ENCODE assay signal across 9 cellular contexts in the genomic region with DNA sequence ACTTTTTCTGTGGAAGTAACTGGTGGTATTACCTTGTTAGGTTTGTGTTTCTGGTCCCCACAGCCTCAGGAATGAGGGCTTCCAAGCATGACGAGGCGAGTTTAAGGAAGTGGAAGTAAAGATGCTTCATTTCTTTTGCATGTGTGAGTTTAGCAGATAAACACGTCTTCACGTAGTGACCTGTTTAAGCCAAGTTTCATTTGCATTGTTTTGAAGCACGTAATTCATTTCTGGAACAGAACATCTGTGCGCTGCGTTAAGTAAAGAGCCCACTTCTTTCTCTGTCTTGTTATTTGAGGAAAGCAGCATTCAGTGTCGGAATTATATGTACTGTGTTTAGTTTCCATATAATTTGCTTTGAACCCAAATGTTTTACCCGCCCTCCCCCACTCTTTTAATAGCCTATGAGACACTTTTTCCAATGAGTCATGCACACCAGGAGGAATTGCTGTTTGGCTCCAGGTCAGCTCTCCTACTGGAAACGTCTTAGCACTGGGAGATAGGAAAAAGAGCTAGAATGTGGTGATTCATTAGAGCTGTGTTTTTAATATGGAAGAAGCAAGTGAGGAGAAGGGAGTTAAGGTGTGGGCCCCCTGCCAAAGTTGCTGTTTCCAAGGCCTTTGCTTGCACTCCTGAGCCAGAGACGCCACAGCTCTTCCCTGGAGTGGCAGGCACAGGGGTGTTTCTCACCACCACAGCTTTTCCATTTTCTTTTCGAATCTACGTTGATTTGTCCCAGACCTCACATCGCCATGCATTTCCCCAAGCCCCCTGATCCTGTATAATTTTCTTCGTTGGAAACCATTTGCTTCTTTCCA. TPM values are rescaled to one million over a fixed set of nuclear protein-coding genes. Genes with fewer than 3 reads are reported as not detected.
A peak's percentile ranks its signal among the peaks of the same experiment; 100 is the strongest.
DNase-seq lines count a peak whose midpoint lies in the region; ATAC-seq and TF ChIP-seq lines count a peak whose summit lies in the region.
"Had no signal": no experiment of that assay in that cellular context is flagged by ENCODE, and none has a peak within 500 bp of the region (broad histone marks: within the 10 kb centered on the region; RNA-seq: fewer than 3 reads in every experiment).

No MANE protein-coding gene starts in this region.

- POLR2A ChIA-PET in BJ (lab: Charles Lee) (interaction anchor here (0.9 kb wide), 2 partner anchors 9 to 66 kb away, joined by 5 to 7 read pairs; partner anchors contain the start of gene PLEKHA1), HEK293T (lab: Yijun Ruan, JAX) (interaction anchor here (0.9 kb wide), 1 partner anchor 32 kb away, joined by 3 read pairs; no protein-coding TSS in a partner anchor)
- POLR2A ChIA-PET in activated CD4-positive, alpha-beta T cell treated with anti-CD3 and anti-CD28 coated beads, Interleukin-2, amount 10 ng/mL, durations not matched to agents 7 days and 5 days (lab: Charles Lee) = no interaction called here

- no peaks in the 10 kb centered on the region for H3K36me3 ChIP-seq in BJ (ENCODE audit: control insufficient read depth, insufficient read depth, low read length)

- H3K27me3 Mint-ChIP-seq in activated CD4-positive, alpha-beta T cell treated with anti-CD3 and anti-CD28 coated beads, Interleukin-2, amount 10 ng/mL, durations not matched to agents 7 days and 5 days = peaks cover 17% of the 10 kb centered on the region

- H3K4me3 ChIP-seq in BJ (ENCODE audit: low read depth, low read length) = no peak overlapping the region

- no peak overlapping the region for H3K27ac Mint-ChIP-seq in activated CD4-positive, alpha-beta T cell treated with anti-CD3 and anti-CD28 coated beads, Interleukin-2, amount 10 ng/mL, durations not matched to agents 7 days and 5 days
- H3K27ac Mint-ChIP-seq: dendritic cell treated with granulocyte-macrophage colony-stimulating factor and Interleukin-4, amounts not matched to agents 40 ng/mL and 50 ng/mL, for 4 days had no signal

- no peaks in the 10 kb centered on the region for H3K4me1 Mint-ChIP-seq in activated CD4-positive, alpha-beta T cell treated with anti-CD3 and anti-CD28 coated beads, Interleukin-2, amount 10 ng/mL, durations not matched to agents 7 days and 5 days

- H3K4me3 Mint-ChIP-seq in activated CD4-positive, alpha-beta T cell treated with anti-CD3 and anti-CD28 coated beads, Interleukin-2, amount 10 ng/mL, durations not matched to agents 7 days and 5 days = no peak overlapping the region
- H3K4me3 Mint-ChIP-seq: dendritic cell treated with granulocyte-macrophage colony-stimulating factor and Interleukin-4, amounts not matched to agents 40 ng/mL and 50 ng/mL, for 4 days had no signal

- H3K27me3 ChIP-seq in BJ (ENCODE audit: control insufficient read depth, insufficient read depth, low read length) = no peaks in the 10 kb centered on the region; the same call in 1 of the 2 replicates

- CTCF ChIA-PET in BJ (lab: Yijun Ruan, JAX) (interaction anchor here (1.2 to 3.4 kb wide), 2 partner anchors 10 to 127 kb away, joined by 4 to 20 read pairs; no protein-coding TSS in a partner anchor), HEK293T (lab: Yijun Ruan, JAX) (interaction anchor here (1.1 to 1.6 kb wide), 3 partner anchors 9 to 258 kb away, joined by 3 to 6 read pairs (median 4); no protein-coding TSS in a partner anchor)
- CTCF ChIA-PET in activated CD4-positive, alpha-beta T cell treated with anti-CD3 and anti-CD28 coated beads, Interleukin-2, amount 10 ng/mL, durations not matched to agents 7 days and 5 days (lab: Charles Lee) = interaction anchor here (1.3 kb wide), 1 partner anchor 9 kb away, joined by 6 read pairs; no protein-coding TSS in a partner anchor

- TF ChIP-seq CTCF in BJ (IDR thresholded peaks at IDR 0.05; ENCODE audit: insufficient read depth, low read depth, low read length) = no peak

- ATAC-seq in HG03469 (IDR thresholded peaks at IDR 0.05; ENCODE audit: unreplicated experiment) = no peak

- no peaks in the 10 kb centered on the region for H3K36me3 Mint-ChIP-seq in activated CD4-positive, alpha-beta T cell treated with anti-CD3 and anti-CD28 coated beads, Interleukin-2, amount 10 ng/mL, durations not matched to agents 7 days and 5 days (ENCODE audit: low read depth)

- DNase-seq in BJ (ENCODE audit: low read depth) (peak; percentile 84), HEK293T (ENCODE audit: extremely low spot score) (peak; percentile 55), SHP77 (lab: John Stamatoyannopoulos, UW) (peak; percentile 14 to 26), germinal center (ENCODE audit: low spot score) (peak; percentile 53), renal cortical epithelial cell (ENCODE audit: low read depth) (peak; percentile 99), COR-L47 (lab: John Stamatoyannopoulos, UW) (no peak)
- DNase-seq in activated CD4-positive, alpha-beta T cell treated with anti-CD3 and anti-CD28 coated beads, Interleukin-2, amount 10 ng/mL, durations not matched to agents 7 days and 5 days = no peak

- H3K9me3 Mint-ChIP-seq in activated CD4-positive, alpha-beta T cell treated with anti-CD3 and anti-CD28 coated beads, Interleukin-2, amount 10 ng/mL, durations not matched to agents 7 days and 5 days = no peaks in the 10 kb centered on the region

TF ChIP-seq in HEK293T, 16 proteins besides CTCF, POLR2A, EP300 and RAD21:
- TF ChIP-seq ZNF384 (IDR thresholded peaks at IDR 0.05) (no peak), SUZ12 (IDR thresholded peaks at IDR 0.05) (no peak), HDGF (IDR thresholded peaks at IDR 0.05; ENCODE audit: borderline replicate concordance) (no peak), FOXA1 (IDR thresholded peaks at IDR 0.05) (no peak), FOXK2 (IDR thresholded peaks at IDR 0.05) (no peak)

RNA-seq across cellular contexts. Expression of gene BTBD16, which starts 36.8 kb away (rescaled TPM):
- polyA plus RNA-seq in BJ (2011; rRNA removed) = not detected in 2 replicates
- not detected in 2 replicates for polyA minus RNA-seq in BJ (2011; rRNA and poly(A)+ RNA removed)
- 0.45 TPM in 1 of 2 replicates, not detected in the other for total RNA-seq in renal cortical epithelial cell
- total RNA-seq in activated CD4-positive, alpha-beta T cell treated with anti-CD3 and anti-CD28 coated beads, Interleukin-2, amount 10 ng/mL, durations not matched to agents 7 days and 5 days = not detected

Comparison
In these comparisons a context has a peak if more than half of its experiments do, and no peak if none do; other contexts are left out.
1. DNase-seq: peak in BJ (single experiment), HEK293T (single experiment), SHP77 (2 of 2), germinal center (single experiment) and renal cortical epithelial cell (single experiment); none in COR-L47 (single experiment) and activated CD4-positive, alpha-beta T cell treated with anti-CD3 and anti-CD28 coated beads, Interleukin-2, amount 10 ng/mL, durations not matched to agents 7 days and 5 days (single experiment).